Comparison of ENCODE assay signal across 8 cellular contexts in the genomic region with DNA sequence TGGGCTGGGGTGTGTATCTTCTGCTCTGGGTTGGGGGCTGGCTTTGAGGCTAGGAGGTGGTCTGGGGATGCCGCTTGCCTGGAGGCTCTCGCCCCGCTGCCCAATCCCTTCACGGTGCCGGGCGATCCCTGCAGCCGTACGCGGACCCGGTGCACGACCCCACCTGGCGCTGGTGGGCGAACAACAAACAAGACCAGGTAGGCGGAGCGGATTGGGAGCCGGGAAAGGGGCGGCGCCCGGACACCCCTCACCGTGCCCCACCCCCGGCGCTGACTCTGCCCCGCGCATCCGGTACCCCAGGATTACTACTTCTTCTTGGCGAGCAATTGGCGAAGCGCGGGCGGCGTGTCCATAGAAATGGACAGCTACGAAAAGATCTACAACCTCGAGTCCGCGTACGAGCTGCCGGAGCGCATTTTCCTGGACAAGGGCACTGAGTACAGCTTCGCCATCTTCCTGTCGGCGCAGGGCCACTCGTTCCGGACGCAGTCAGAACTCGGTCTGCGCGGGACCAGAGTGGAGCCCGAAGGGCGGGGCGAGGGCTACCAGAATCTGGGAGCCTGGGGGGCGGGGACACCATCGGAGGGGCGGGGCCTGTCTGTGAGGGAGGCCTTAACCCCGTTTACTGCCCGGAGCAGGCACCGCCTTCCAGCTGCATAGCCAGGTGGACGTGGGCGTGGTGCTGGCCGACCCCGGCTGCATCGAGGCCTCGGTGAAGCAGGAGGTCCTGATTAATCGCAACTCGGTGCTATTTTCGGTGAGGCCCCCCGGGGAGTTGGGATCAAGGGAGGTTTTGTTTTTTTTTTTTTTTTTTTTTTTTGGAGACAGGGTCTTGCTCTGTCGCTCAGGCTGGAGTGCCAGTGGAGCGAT. TPM values are rescaled to one million over a fixed set of nuclear protein-coding genes. Genes with fewer than 3 reads are reported as not detected.
A peak's percentile ranks its signal among the peaks of the same experiment; 100 is the strongest.
DNase-seq lines count a peak whose midpoint lies in the region; TF ChIP-seq lines count a peak whose summit lies in the region.

No MANE protein-coding gene starts in this region.

- TF ChIP-seq EP300 in Ishikawa (IDR thresholded peaks at IDR 0.05; ENCODE audit: borderline replicate concordance) = no peak

- peaks cover 12% of the 10 kb centered on the region for H3K4me1 ChIP-seq in SJSA1 (replicated peaks)
- no peaks in the 10 kb centered on the region for H3K4me1 ChIP-seq in cardiac muscle cell (ENCODE audit: low read depth)

- H3K9me3 ChIP-seq in SJSA1 (replicated peaks) = no peaks in the 10 kb centered on the region
- no peaks in the 10 kb centered on the region for H3K9me3 ChIP-seq in cardiac muscle cell (ENCODE audit: low read depth)

- no peaks in the 10 kb centered on the region for H3K9me3 Mint-ChIP-seq in activated naive CD4-positive, alpha-beta T cell treated with anti-CD3 and anti-CD28 coated beads, Interleukin-2, amount 10 ng/mL, durations not matched to agents 7 days and 5 days
- no peaks in the 10 kb centered on the region for H3K9me3 Mint-ChIP-seq in progenitor cell of endocrine pancreas (ENCODE audit: low read depth)

- H3K27me3 Mint-ChIP-seq in activated naive CD4-positive, alpha-beta T cell treated with anti-CD3 and anti-CD28 coated beads, Interleukin-2, amount 10 ng/mL, durations not matched to agents 7 days and 5 days = peaks cover 83% of the 10 kb centered on the region
- peaks cover 43% of the 10 kb centered on the region for H3K27me3 Mint-ChIP-seq in progenitor cell of endocrine pancreas

- CTCF ChIA-PET in activated naive CD4-positive, alpha-beta T cell treated with anti-CD3 and anti-CD28 coated beads, Interleukin-2, amount 10 ng/mL, durations not matched to agents 7 days and 5 days (lab: Charles Lee) = no interaction called here

- DNase-seq in SJSA1 (ENCODE audit: low read depth in 1 of 2, low spot score in 2 of 2) = peak; percentile 27 to 67
- peak; percentile 95 for DNase-seq in activated naive CD4-positive, alpha-beta T cell treated with anti-CD3 and anti-CD28 coated beads, Interleukin-2, amount 10 ng/mL, durations not matched to agents 7 days and 5 days
- peak; percentile 52 to 88 for DNase-seq in cardiac muscle cell (ENCODE audit: low read depth in 1 of 2, low spot score in 1 of 2)
- peak; percentile 75 for DNase-seq in progenitor cell of endocrine pancreas (ENCODE audit: low spot score, unreplicated experiment)
- peak; percentile 87 for DNase-seq in ureter (ENCODE audit: low spot score)
- DNase-seq in Ammon's horn (ENCODE audit: low spot score) = no peak

- peak overlapping the region; percentile 63 for H3K4me3 ChIP-seq in GM08714 (ENCODE audit: low read length)
- H3K4me3 ChIP-seq in SJSA1 = peak overlapping the region; percentile 30
- peak overlapping the region; percentile 47 for H3K4me3 ChIP-seq in cardiac muscle cell

- H3K27me3 ChIP-seq in SJSA1 (replicated peaks) (peaks cover 54% of the 10 kb centered on the region), cardiac muscle cell (peaks cover 36% of the 10 kb centered on the region)

- H3K36me3 ChIP-seq in SJSA1 = no peaks in the 10 kb centered on the region
- no peaks in the 10 kb centered on the region for H3K36me3 ChIP-seq in cardiac muscle cell

- H3K4me3 Mint-ChIP-seq in activated naive CD4-positive, alpha-beta T cell treated with anti-CD3 and anti-CD28 coated beads, Interleukin-2, amount 10 ng/mL, durations not matched to agents 7 days and 5 days = peak overlapping the region; percentile 82
- peak overlapping the region; percentile 83 for H3K4me3 Mint-ChIP-seq in progenitor cell of endocrine pancreas (ENCODE audit: low read depth)

- peaks cover 25% of the 10 kb centered on the region for H3K4me1 Mint-ChIP-seq in activated naive CD4-positive, alpha-beta T cell treated with anti-CD3 and anti-CD28 coated beads, Interleukin-2, amount 10 ng/mL, durations not matched to agents 7 days and 5 days
- no peaks in the 10 kb centered on the region for H3K4me1 Mint-ChIP-seq in progenitor cell of endocrine pancreas (ENCODE audit: low read depth)

- peak overlapping the region; percentile 74 for H3K27ac Mint-ChIP-seq in activated naive CD4-positive, alpha-beta T cell treated with anti-CD3 and anti-CD28 coated beads, Interleukin-2, amount 10 ng/mL, durations not matched to agents 7 days and 5 days
- peak overlapping the region; percentile 91 for H3K27ac Mint-ChIP-seq in progenitor cell of endocrine pancreas

- no peaks in the 10 kb centered on the region for H3K36me3 Mint-ChIP-seq in activated naive CD4-positive, alpha-beta T cell treated with anti-CD3 and anti-CD28 coated beads, Interleukin-2, amount 10 ng/mL, durations not matched to agents 7 days and 5 days
- H3K36me3 Mint-ChIP-seq in progenitor cell of endocrine pancreas (ENCODE audit: insufficient read depth) = no peaks in the 10 kb centered on the region

- no peak for TF ChIP-seq CTCF in cardiac muscle cell (IDR thresholded peaks at IDR 0.05; ENCODE audit: low read depth, low read length)
- TF ChIP-seq CTCF in progenitor cell of endocrine pancreas (IDR thresholded peaks at IDR 0.05; ENCODE audit: unreplicated experiment) = no peak

- no peak overlapping the region for H3K27ac ChIP-seq in SJSA1
- H3K27ac ChIP-seq in cardiac muscle cell = peak overlapping the region; percentile 5

- TF ChIP-seq RAD21 in Ishikawa (IDR thresholded peaks at IDR 0.05; ENCODE audit: low read depth) = no peak

TF ChIP-seq in Ishikawa, 13 proteins besides CTCF, POLR2A, EP300 and RAD21 (continues in another document):
- TF ChIP-seq YY1 (IDR thresholded peaks at IDR 0.05; ENCODE audit: low read depth) (0 out of 2 replicates have a peak, but pooled peaks have one; percentile 15), FOXM1 (IDR thresholded peaks at IDR 0.05; ENCODE audit: borderline replicate concordance, low read depth) (no peak), NFIC (IDR thresholded peaks at IDR 0.05) (no peak), TEAD4 (IDR thresholded peaks at IDR 0.05) (no peak), CREB1 (IDR thresholded peaks at IDR 0.05; ENCODE audit: low read depth) (0 out of 2 replicates have a peak, but pooled peaks have one; percentile 20), CEBPB (IDR thresholded peaks at IDR 0.05) (no peak), TAF1 (IDR thresholded peaks at IDR 0.05; ENCODE audit: low read depth) (peak; percentile 34; the same call in 1 of the 2 replicates), TCF12 (IDR thresholded peaks at IDR 0.05; ENCODE audit: low read depth) (no peak)
- TF ChIP-seq, protein P1, sequence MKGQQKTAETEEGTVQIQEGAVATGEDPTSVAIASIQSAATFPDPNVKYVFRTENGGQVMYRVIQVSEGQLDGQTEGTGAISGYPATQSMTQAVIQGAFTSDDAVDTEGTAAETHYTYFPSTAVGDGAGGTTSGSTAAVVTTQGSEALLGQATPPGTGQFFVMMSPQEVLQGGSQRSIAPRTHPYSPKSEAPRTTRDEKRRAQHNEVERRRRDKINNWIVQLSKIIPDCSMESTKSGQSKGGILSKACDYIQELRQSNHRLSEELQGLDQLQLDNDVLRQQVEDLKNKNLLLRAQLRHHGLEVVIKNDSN (IDR thresholded peaks at IDR 0.05) = no peak
- TF ChIP-seq, protein P2, sequence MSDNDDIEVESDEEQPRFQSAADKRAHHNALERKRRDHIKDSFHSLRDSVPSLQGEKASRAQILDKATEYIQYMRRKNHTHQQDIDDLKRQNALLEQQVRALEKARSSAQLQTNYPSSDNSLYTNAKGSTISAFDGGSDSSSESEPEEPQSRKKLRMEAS (IDR thresholded peaks at IDR 0.05) = peak; percentile 56; the same call in 1 of the 2 replicates
- TF ChIP-seq, protein P3, sequence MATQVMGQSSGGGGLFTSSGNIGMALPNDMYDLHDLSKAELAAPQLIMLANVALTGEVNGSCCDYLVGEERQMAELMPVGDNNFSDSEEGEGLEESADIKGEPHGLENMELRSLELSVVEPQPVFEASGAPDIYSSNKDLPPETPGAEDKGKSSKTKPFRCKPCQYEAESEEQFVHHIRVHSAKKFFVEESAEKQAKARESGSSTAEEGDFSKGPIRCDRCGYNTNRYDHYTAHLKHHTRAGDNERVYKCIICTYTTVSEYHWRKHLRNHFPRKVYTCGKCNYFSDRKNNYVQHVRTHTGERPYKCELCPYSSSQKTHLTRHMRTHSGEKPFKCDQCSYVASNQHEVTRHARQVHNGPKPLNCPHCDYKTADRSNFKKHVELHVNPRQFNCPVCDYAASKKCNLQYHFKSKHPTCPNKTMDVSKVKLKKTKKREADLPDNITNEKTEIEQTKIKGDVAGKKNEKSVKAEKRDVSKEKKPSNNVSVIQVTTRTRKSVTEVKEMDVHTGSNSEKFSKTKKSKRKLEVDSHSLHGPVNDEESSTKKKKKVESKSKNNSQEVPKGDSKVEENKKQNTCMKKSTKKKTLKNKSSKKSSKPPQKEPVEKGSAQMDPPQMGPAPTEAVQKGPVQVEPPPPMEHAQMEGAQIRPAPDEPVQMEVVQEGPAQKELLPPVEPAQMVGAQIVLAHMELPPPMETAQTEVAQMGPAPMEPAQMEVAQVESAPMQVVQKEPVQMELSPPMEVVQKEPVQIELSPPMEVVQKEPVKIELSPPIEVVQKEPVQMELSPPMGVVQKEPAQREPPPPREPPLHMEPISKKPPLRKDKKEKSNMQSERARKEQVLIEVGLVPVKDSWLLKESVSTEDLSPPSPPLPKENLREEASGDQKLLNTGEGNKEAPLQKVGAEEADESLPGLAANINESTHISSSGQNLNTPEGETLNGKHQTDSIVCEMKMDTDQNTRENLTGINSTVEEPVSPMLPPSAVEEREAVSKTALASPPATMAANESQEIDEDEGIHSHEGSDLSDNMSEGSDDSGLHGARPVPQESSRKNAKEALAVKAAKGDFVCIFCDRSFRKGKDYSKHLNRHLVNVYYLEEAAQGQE (IDR thresholded peaks at IDR 0.05; ENCODE audit: low read depth) = no peak

RNA-seq across cellular contexts. Expression of a gene that starts 12.1 kb away (rescaled TPM):
- total RNA-seq in SJSA1 (2014; rRNA removed; shearing (Covaris generic)) = 248 and 454 TPM in 2 replicates
- total RNA-seq in cardiac muscle cell (233 and 312 TPM in 2 replicates), progenitor cell of endocrine pancreas (122 and 128 TPM in 2 replicates), ureter (139 TPM)
- 303 and 306 TPM in 2 replicates for polyA plus RNA-seq in cardiac muscle cell

RNA-seq across cellular contexts. Expression of a gene that starts 25.5 kb away (rescaled TPM):
- 0.47 and 0.71 TPM in 2 replicates for total RNA-seq in SJSA1 (2014; rRNA removed; shearing (Covaris generic))
- total RNA-seq in cardiac muscle cell (0.98 and 5.8 TPM in 2 replicates), progenitor cell of endocrine pancreas (2.8 and 3.3 TPM in 2 replicates), ureter (0.86 TPM)
- polyA plus RNA-seq in cardiac muscle cell = 1.2 and 3.4 TPM in 2 replicates

RNA-seq across cellular contexts. Expression of a gene that starts 26.2 kb away (rescaled TPM):
- 0.79 and 1.0 TPM in 2 replicates for total RNA-seq in SJSA1 (2014; rRNA removed; shearing (Covaris generic))
- total RNA-seq in cardiac muscle cell (1.8 and 2.6 TPM in 2 replicates), progenitor cell of endocrine pancreas (13.0 and 13.6 TPM in 2 replicates), ureter (2.1 TPM)
- 1.2 and 1.3 TPM in 2 replicates for polyA plus RNA-seq in cardiac muscle cell

RNA-seq across cellular contexts. Expression of a gene that starts 26.7 kb away (rescaled TPM):
- total RNA-seq in SJSA1 (2014; rRNA removed; shearing (Covaris generic)) = 0.08 TPM in 1 of 2 replicates, not detected in the other
- 2.7 and 11.6 TPM in 2 replicates for total RNA-seq in cardiac muscle cell
- polyA plus RNA-seq in cardiac muscle cell = 4.2 and 4.6 TPM in 2 replicates
- 21.0 TPM in 2 replicates for total RNA-seq in progenitor cell of endocrine pancreas
- 11.9 TPM for total RNA-seq in ureter

RNA-seq across cellular contexts. Expression of a gene that starts 40.6 kb away (rescaled TPM):
- total RNA-seq in SJSA1 (2014; rRNA removed; shearing (Covaris generic)) = 22.9 and 41.5 TPM in 2 replicates
- total RNA-seq in cardiac muscle cell (25.6 and 35.3 TPM in 2 replicates), progenitor cell of endocrine pancreas (14.7 and 19.6 TPM in 2 replicates), ureter (23.8 TPM)
- polyA plus RNA-seq in cardiac muscle cell = 20.0 and 20.8 TPM in 2 replicates
